Comparison of ENCODE assay signal across 35 cellular contexts in genomic region chr1:87170151-87170550, GRCh38.
A peak's percentile ranks its signal among the peaks of the same experiment; 100 is the strongest.
DNase-seq lines count a peak whose midpoint lies in the region; ATAC-seq and TF ChIP-seq lines count a peak whose summit lies in the region.
"Had no signal": no experiment of that assay in that cellular context is flagged by ENCODE, and none has a peak within 500 bp of the region (broad histone marks: within the 10 kb centered on the region; RNA-seq: fewer than 3 reads in every experiment).

No MANE protein-coding gene starts in this region.

- H3K4me3 ChIP-seq in dorsolateral prefrontal cortex (no peak overlapping the region), skeletal muscle cell (ENCODE audit: low read depth, low read length) (no peak overlapping the region), right cardiac atrium (ENCODE audit: low read length) (no peak overlapping the region)
- H3K4me3 ChIP-seq: cardiac muscle cell, coronary artery, Peyer's patch, SJSA1, spleen, tibial artery had no signal

- TF ChIP-seq POLR2A in GM18505 (IDR thresholded peaks at IDR 0.05; ENCODE audit: borderline replicate concordance, extremely low read depth, insufficient read depth, insufficient read length), result no peak

- H3K9me3 ChIP-seq in right cardiac atrium (ENCODE audit: control insufficient read depth, low read length), result no peaks in the 10 kb centered on the region
- H3K9me3 ChIP-seq: BE2C, Peyer's patch, SJSA1, spleen, tibial artery had no signal

- ATAC-seq in HG02852 (IDR thresholded peaks at IDR 0.05; ENCODE audit: unreplicated experiment), result no peak
- no peak for ATAC-seq in GM18505 (IDR thresholded peaks at IDR 0.05; ENCODE audit: unreplicated experiment)
- no peak for ATAC-seq in right cardiac atrium
- ATAC-seq: activated naive CD4-positive, alpha-beta T cell treated with anti-CD3 and anti-CD28 coated beads, Interleukin-2, amount 50 U/mL, for 72 hours; HepG2; natural killer cell; stimulated activated naive CD8-positive, alpha-beta T cell treated with anti-CD3 and anti-CD28 coated beads, Interleukin-15, amount 100 ng/mL, for 72 hours had no signal

- H3K27me3 ChIP-seq in dorsolateral prefrontal cortex (no peaks in the 10 kb centered on the region), right cardiac atrium (ENCODE audit: control insufficient read depth, insufficient read depth) (no peaks in the 10 kb centered on the region)
- H3K27me3 ChIP-seq: BE2C, cardiac muscle cell, Peyer's patch, SJSA1, tibial artery had no signal

- DNase-seq in RPMI7951 (ENCODE audit: low read depth), result peak; percentile 76
- DNase-seq in dorsolateral prefrontal cortex, result peak in 5 of 10 donors; percentile 34 to 75 (median 66)
- DNase-seq in middle frontal gyrus (ENCODE audit: extremely low spot score, low spot score), result peak; percentile 69
- peak; percentile 34 for DNase-seq in skeletal muscle cell (ENCODE audit: low read depth)
- no peak for DNase-seq in cardiac septum (ENCODE audit: low spot score)
- no peak for DNase-seq in right cardiac atrium
- DNase-seq: activated B cell treated with CpG ODN at 0.5 μM for 24 hours; activated CD4-positive, alpha-beta T cell treated with anti-CD3 and anti-CD28 coated beads, Interleukin-2, amount 10 ng/mL, durations not matched to agents 7 days and 5 days; activated effector memory CD4-positive, alpha-beta T cell treated with Interleukin-2 at 50 U/mL for 16 hours; BE2C; DMS 273 treated with DMSO at 0.1 percent for 48 hours; effector memory CD4-positive, alpha-beta T cell; EL; HCEC 1CT; Karpas-422; kidney glomerular epithelial cell; midbrain; MV-4-11; natural killer cell; NCI-H146; NCI-H345; NCI-H69; Peyer's patch; retina; spleen; stimulated activated naive CD8-positive, alpha-beta T cell treated with anti-CD3 and anti-CD28 coated beads, Interleukin-15, amount 100 ng/mL, for 72 hours; tibial artery had no signal

- no peak for TF ChIP-seq CTCF in dorsolateral prefrontal cortex (IDR thresholded peaks at IDR 0.05 in 54 of 56, conservative IDR thresholded peaks at IDR 0.05 in 2 of 56; ENCODE audit: low read depth in 1 of 56, partially characterized antibody in 56 of 56)

- H3K27ac ChIP-seq in dorsolateral prefrontal cortex (peak overlapping the region in 47 of 59 donors; percentile 10 to 87 (median 68)), right cardiac atrium (ENCODE audit: low read length) (no peak overlapping the region)
- H3K27ac ChIP-seq: cardiac muscle cell, coronary artery, parathyroid adenoma, Peyer's patch, SJSA1, spleen, tibial artery had no signal

- 73% methylated on average over 7 of the region's 7 CpGs for WGBS in right cardiac atrium

- intact Hi-C loops in dorsolateral prefrontal cortex (cut with DNase I) (no loop called here), cardiac septum (cut with DNase I) (no loop called here), right cardiac atrium (cut with DNase I) (no loop called here)

- no peaks in the 10 kb centered on the region for H3K4me1 ChIP-seq in right cardiac atrium (ENCODE audit: control insufficient read depth, insufficient read depth, low read length)
- H3K4me1 ChIP-seq: BE2C, parathyroid adenoma, Peyer's patch, spleen had no signal

Comparison
In these comparisons a context has a peak if more than half of its experiments do, and no peak if none do; other contexts are left out.
1. DNase-seq: peak in RPMI7951 (single experiment), middle frontal gyrus (single experiment) and skeletal muscle cell (single experiment); none in cardiac septum (single experiment) and right cardiac atrium (0 of 3).